10 cellular contexts compared by ENCODE assay signal in genomic region chr14:53963491-53964227, GRCh38. TPM values are rescaled to one million over a fixed set of nuclear protein-coding genes. Genes with fewer than 3 reads are reported as not detected.
DNase-seq lines count a peak whose midpoint lies in the region; ATAC-seq and TF ChIP-seq lines count a peak whose summit lies in the region.
"Had no signal": no experiment of that assay in that cellular context is flagged by ENCODE, and none has a peak within 500 bp of the region (broad histone marks: within the 10 kb centered on the region; RNA-seq: fewer than 3 reads in every experiment).

No MANE protein-coding gene starts in this region.

- no peaks in the 10 kb centered on the region; a peak in 1 of 4 replicates for H3K4me1 ChIP-seq in SK-N-SH (ENCODE audit: control insufficient read depth in 1 of 2, insufficient read depth in 2 of 2, low read depth in 1 of 2, low read length in 1 of 2)
- no peaks in the 10 kb centered on the region for H3K4me1 ChIP-seq in cardiac muscle cell (ENCODE audit: low read depth)
- H3K4me1 ChIP-seq: SJSA1 had no signal

- TF ChIP-seq CTCF in SK-N-SH (IDR thresholded peaks at IDR 0.05), result peak; percentile 34
- peak; percentile 47 for TF ChIP-seq CTCF in cardiac muscle cell (IDR thresholded peaks at IDR 0.05; ENCODE audit: low read depth, low read length)

- 16% methylated on average over 33 of the region's 45 CpGs for WGBS in SK-N-SH (ENCODE audit: low lambda C conversion rate)

- no peak for TF ChIP-seq EP300 in SK-N-SH (IDR thresholded peaks at IDR 0.05; ENCODE audit: borderline replicate concordance in 1 of 2, low read depth in 1 of 2, low read length in 1 of 2)

- H3K27me3 ChIP-seq in SK-N-SH (ENCODE audit: insufficient read depth) (peaks cover 82% of the 10 kb centered on the region), cardiac muscle cell (peaks cover 54% of the 10 kb centered on the region)

- peak overlapping the region; percentile 50; the same call in 1 of the 2 replicates for H3K4me2 ChIP-seq in SK-N-SH

- no peak for ATAC-seq in HG02981 (IDR thresholded peaks at IDR 0.05; ENCODE audit: unreplicated experiment)
- ATAC-seq in GM18517 (IDR thresholded peaks at IDR 0.05; ENCODE audit: unreplicated experiment), result no peak

- POLR2A ChIA-PET in SK-N-SH (lab: Yijun Ruan, JAX), result no interaction called here

- TF ChIP-seq RAD21 in SK-N-SH (IDR thresholded peaks at IDR 0.05; ENCODE audit: low read length), result no peak

- peak; percentile 54 for DNase-seq in ELF-1 (ENCODE audit: low read depth, low spot score)
- DNase-seq in SK-N-SH, result no peak
- peak; percentile 50 to 65 for DNase-seq in cardiac muscle cell (ENCODE audit: low read depth in 1 of 2, low spot score in 1 of 2)
- DNase-seq in posterior vena cava (ENCODE audit: low spot score), result peak; percentile 82
- DNase-seq in CD1c-positive myeloid dendritic cell (ENCODE audit: extremely low spot score), result no peak
- no peak for DNase-seq in KG1 (lab: John Stamatoyannopoulos, UW)

- H3K27ac ChIP-seq in SK-N-SH (ENCODE audit: low read depth in 2 of 2, low read length in 1 of 2) (no peak overlapping the region), cardiac muscle cell (no peak overlapping the region)
- H3K27ac ChIP-seq: epithelial cell of prostate, SJSA1 had no signal

- no peaks in the 10 kb centered on the region for H3K9me2 ChIP-seq in SK-N-SH

- intact Hi-C loops in posterior vena cava (cut with DNase I), result no loop called here

- H4K20me1 ChIP-seq in SK-N-SH (ENCODE audit: insufficient read depth), result no peaks in the 10 kb centered on the region

- no peaks in the 10 kb centered on the region for H3K36me3 ChIP-seq in SK-N-SH (replicated peaks in 1 of 2; ENCODE audit: control insufficient read depth in 1 of 2, insufficient read depth in 2 of 2, low read length in 1 of 2)
- H3K36me3 ChIP-seq in cardiac muscle cell, result no peaks in the 10 kb centered on the region
- H3K36me3 ChIP-seq: SJSA1 had no signal

- H3K9me3 ChIP-seq in SK-N-SH (no peaks in the 10 kb centered on the region), cardiac muscle cell (ENCODE audit: low read depth) (no peaks in the 10 kb centered on the region)
- H3K9me3 ChIP-seq: SJSA1 had no signal

- CTCF ChIA-PET in SK-N-SH (lab: Yijun Ruan, JAX), result interaction anchor here (0.6 to 1.9 kb wide), 5 partner anchors 9 to 193 kb away, joined by 3 to 5 read pairs (median 3); no protein-coding TSS in a partner anchor

- H3K79me2 ChIP-seq in SK-N-SH (ENCODE audit: insufficient read depth), result no peaks in the 10 kb centered on the region

- H2AFZ ChIP-seq in SK-N-SH (ENCODE audit: low read depth), result no peak overlapping the region

- H3K4me3 ChIP-seq in SK-N-SH (ENCODE audit: low read depth in 2 of 2, low read length in 1 of 2), result no peak overlapping the region
- H3K4me3 ChIP-seq in cardiac muscle cell, result peak overlapping the region; percentile 24
- H3K4me3 ChIP-seq: SJSA1 had no signal

- H3K9ac ChIP-seq in SK-N-SH, result no peak overlapping the region

- H3F3A ChIP-seq in SK-N-SH (replicated peaks; ENCODE audit: insufficient read depth), result no peaks in the 10 kb centered on the region

TF ChIP-seq in SK-N-SH, 30 proteins besides CTCF, POLR2A, EP300 and RAD21:
- TF ChIP-seq SIN3A (IDR thresholded peaks at IDR 0.05; ENCODE audit: borderline replicate concordance, low read depth, low read length), result no peak
- no peak for TF ChIP-seq TCF12 (IDR thresholded peaks at IDR 0.05)
- TF ChIP-seq REST (IDR thresholded peaks at IDR 0.05; ENCODE audit: low read depth, low read length), result no peak
- TF ChIP-seq GATA2 (CRISPR knock-in tag; IDR thresholded peaks at IDR 0.05), result no peak
- TF ChIP-seq EZH2phosphoT487 (IDR thresholded peaks at IDR 0.05; ENCODE audit: borderline replicate concordance, low read depth), result peak; percentile 69; the same call in 1 of the 2 replicates
- no peak for TF ChIP-seq RXRA (IDR thresholded peaks at IDR 0.05; ENCODE audit: borderline replicate concordance, low read depth)
- TF ChIP-seq MXI1 (IDR thresholded peaks at IDR 0.05; ENCODE audit: low read depth, low read length), result no peak
- TF ChIP-seq USF2 (IDR thresholded peaks at IDR 0.05; ENCODE audit: borderline replicate concordance, low read depth, low read length), result no peak

RNA-seq across cellular contexts. Expression of gene BMP4, which starts 7.0 kb away (rescaled TPM):
- polyA plus RNA-seq in SK-N-SH (2012; rRNA removed) (not detected in 2 replicates), cardiac muscle cell (11.4 and 12.1 TPM in 2 replicates)
- not detected in 2 replicates for polyA plus RNA-seq in SK-N-SH (2012; cell fraction: cytosol; rRNA removed)
- polyA plus RNA-seq in SK-N-SH (2012; cell fraction: nucleus; rRNA removed), result not detected in 2 replicates
- total RNA-seq in cardiac muscle cell (10.6 and 13.6 TPM in 2 replicates), posterior vena cava (1 to 10 TPM; 9.1 to 9.3 TPM)

Comparison
In these comparisons a context has a peak if more than half of its experiments do, and no peak if none do; other contexts are left out.
1. DNase-seq: peak in ELF-1 (single experiment), cardiac muscle cell (2 of 2) and posterior vena cava (single experiment); none in SK-N-SH (single experiment), CD1c-positive myeloid dendritic cell (single experiment) and KG1 (single experiment).